ENCODE assay signal across 17 cellular contexts in the genomic region with DNA sequence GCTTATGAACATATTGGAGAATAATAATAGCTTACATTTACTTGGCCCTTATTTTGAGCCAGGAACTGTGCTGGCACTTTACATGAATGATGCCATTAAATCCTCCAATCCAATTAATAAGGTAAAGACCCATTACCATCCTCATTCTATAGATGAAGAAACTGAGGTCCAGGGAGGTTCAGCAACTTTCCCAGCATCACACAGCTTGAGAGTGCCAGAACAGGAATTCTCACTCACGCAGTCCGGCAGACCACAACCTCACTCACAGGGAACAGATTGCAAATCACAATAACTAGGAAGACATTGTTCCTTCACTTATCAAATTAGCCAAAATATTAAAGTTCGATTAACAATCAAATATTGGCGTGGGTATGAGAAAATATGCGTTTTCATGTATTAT. TPM values are rescaled to one million over a fixed set of nuclear protein-coding genes. Genes with fewer than 3 reads are reported as not detected.
DNase-seq lines count a peak whose midpoint lies in the region; ATAC-seq, FAIRE-seq and TF ChIP-seq lines count a peak whose summit lies in the region.
"Had no signal": no experiment of that assay in that cellular context is flagged by ENCODE, and none has a peak within 500 bp of the region (broad histone marks: within the 10 kb centered on the region; RNA-seq: fewer than 3 reads in every experiment).

No MANE protein-coding gene starts in this region.

- no peak for TF ChIP-seq EP300 in K562 (IDR thresholded peaks at IDR 0.05; ENCODE audit: low read length)

- H3K79me2 ChIP-seq in K562 (ENCODE audit: control insufficient read depth, insufficient read depth, low read length), result no peaks in the 10 kb centered on the region

- peaks cover 46 to 59% of the 10 kb centered on the region in 2 experiments for H3K27me3 ChIP-seq in K562 (ENCODE audit: control insufficient read depth in 2 of 2, insufficient read depth in 2 of 2, low read length in 2 of 2)

- FAIRE-seq in K562 (lab: Jason Lieb, UNC), result no peak
- FAIRE-seq: GM12878, GM18507, H54 had no signal

- no peak overlapping the region for H2AFZ ChIP-seq in K562 (ENCODE audit: low read depth, low read length)
- H2AFZ ChIP-seq: GM23248 had no signal

- peaks cover 24 to 52% (median 44%) of the 10 kb centered on the region in 3 donors for H3K27me3 Mint-ChIP-seq in CD14-positive monocyte (ENCODE audit: low read depth in 3 of 3)

- ATAC-seq in left ventricle myocardium superior, result no peak
- ATAC-seq in K562, result no peak
- ATAC-seq: GM12878, HCT116 had no signal

- in situ Hi-C loops in K562 (cut with MboI), result no loop called here

- intact Hi-C loops in cardiac septum (cut with DNase I) (no loop called here), left ventricle myocardium superior (cut with micrococcal nuclease) (no loop called here), CD14-positive monocyte (cut with micrococcal nuclease) (no loop called here), K562 (cut with micrococcal nuclease) (no loop called here)

- no peaks in the 10 kb centered on the region for H3K9me1 ChIP-seq in K562 (ENCODE audit: control insufficient read depth, insufficient read depth, low read length)

- H3K4me2 ChIP-seq in K562 (ENCODE audit: insufficient read depth, low read length), result no peak overlapping the region

- no peaks in the 10 kb centered on the region for H3K36me3 ChIP-seq in HEK293 (ENCODE audit: control insufficient read depth in 2 of 2, insufficient read depth in 1 of 2, low read length in 2 of 2)
- no peaks in the 10 kb centered on the region for H3K36me3 ChIP-seq in K562 (ENCODE audit: control insufficient read depth, insufficient read depth, low read length)

- H3K27ac ChIP-seq in HEK293 (ENCODE audit: extremely low read depth, low read depth, low read length) (no peak overlapping the region), K562 (ENCODE audit: extremely low read depth, low read depth, low read length) (no peak overlapping the region)
- H3K27ac ChIP-seq: GM23248 had no signal

- H3K4me1 Mint-ChIP-seq in CD14-positive monocyte, result peaks cover 4% of the 10 kb centered on the region

- no peak overlapping the region for H3K4me3 Mint-ChIP-seq in CD14-positive monocyte
- H3K4me3 Mint-ChIP-seq: CD8-positive, alpha-beta memory T cell; IgD-negative memory B cell had no signal

- no TSS peak for BruUV-seq in K562 (replicated peaks; lab: Mats Ljungman, UMichigan)

- POLR2A ChIA-PET in HEK293 (lab: Yijun Ruan, JAX) (no interaction called here), K562 (lab: Yijun Ruan, JAX) (interaction anchor here (1.0 to 2.4 kb wide), 3 partner anchors 9 to 13 kb away, joined by 3 to 7 read pairs (median 6); no protein-coding TSS in a partner anchor)

- no peaks in the 10 kb centered on the region for H3K36me3 Mint-ChIP-seq in CD14-positive monocyte
- H3K36me3 Mint-ChIP-seq: IgD-negative memory B cell had no signal

- TF ChIP-seq POLR2A in K562 (conservative IDR thresholded peaks at IDR 0.05), result no peak

- H3K4me3 ChIP-seq in HEK293 (ENCODE audit: low read depth, low read length) (no peak overlapping the region), K562 (no peak overlapping the region)
- H3K4me3 ChIP-seq: GM12878, GM23248 had no signal

- H3K9ac ChIP-seq in K562 (ENCODE audit: insufficient read depth in 1 of 2, low read depth in 2 of 2, low read length in 2 of 2), result no peak overlapping the region
- H3K9ac ChIP-seq: GM23248 had no signal

- CTCF ChIA-PET in HEK293 (lab: Yijun Ruan, JAX) (interaction anchor here (0.8 to 1.0 kb wide), 2 partner anchors 22 to 28 kb away, joined by 3 to 4 read pairs; no protein-coding TSS in a partner anchor), K562 (lab: Yijun Ruan, JAX; ENCODE audit: low intra/inter-chr PET ratio) (no interaction called here)

- H3K9me3 Mint-ChIP-seq in CD14-positive monocyte, result peaks cover 0 to 14% (median 2%) of the 10 kb centered on the region in 7 donors

- no peak overlapping the region for H3K27ac Mint-ChIP-seq in CD14-positive monocyte
- H3K27ac Mint-ChIP-seq: CD8-positive, alpha-beta memory T cell; IgD-negative memory B cell had no signal

- no peak for TF ChIP-seq CTCF in CD14-positive monocyte (IDR thresholded peaks at IDR 0.05)
- no peak for TF ChIP-seq CTCF in HEK293 (tag by site-specific recombination; IDR thresholded peaks at IDR 0.05)
- TF ChIP-seq CTCF in K562 (IDR thresholded peaks at IDR 0.05 in 2 of 3, conservative IDR thresholded peaks at IDR 0.05 in 1 of 3; ENCODE audit: insufficient read depth in 2 of 3, low read depth in 1 of 3, low read length in 3 of 3), result no peak

- peaks cover 9% of the 10 kb centered on the region; the same call in 1 of the 2 replicates for H4K20me1 ChIP-seq in K562 (replicated peaks; ENCODE audit: control insufficient read depth, insufficient read depth, low read length)

- H3K4me1 ChIP-seq in HEK293 (ENCODE audit: control insufficient read depth, insufficient read depth, low read length) (no peaks in the 10 kb centered on the region), K562 (replicated peaks in 1 of 2; ENCODE audit: control insufficient read depth in 2 of 2, insufficient read depth in 2 of 2, low read length in 2 of 2) (peaks cover 0 to 6% of the 10 kb centered on the region in 2 experiments; a peak in 2 of 5 replicates)

- WGBS in K562 (ENCODE audit: insufficient coverage, low coverage, missing lambda C conversion rate), result 12% methylated on average over 5 of the region's 5 CpGs

- no peaks in the 10 kb centered on the region for H3K9me3 ChIP-seq in HEK293 (ENCODE audit: control insufficient read depth, insufficient read depth, low read depth, low read length)
- no peaks in the 10 kb centered on the region for H3K9me3 ChIP-seq in K562 (replicated peaks; ENCODE audit: control insufficient read depth, insufficient read depth, low read depth, low read length)

- no peak for TF ChIP-seq RAD21 in K562 (CRISPR knock-in tag; conservative IDR thresholded peaks at IDR 0.05 in 1 of 2, IDR thresholded peaks at IDR 0.05 in 1 of 2)

- DNase-seq in cardiac septum (ENCODE audit: low spot score) (peak; percentile 72), left ventricle myocardium superior (no peak), CD14-positive monocyte (ENCODE audit: low spot score) (peak; percentile 10), K562 (ENCODE audit: extremely low read depth in 1 of 4, low spot score in 3 of 4) (no peak), RPMI8226 (no peak)
- no peak for DNase-seq in effector CD4-positive, alpha-beta T cell
- DNase-seq: DMS53, GF-D8 had no signal

TF ChIP-seq in HEK293, 187 proteins besides CTCF, POLR2A, EP300 and RAD21:
- TF ChIP-seq ZNF768 (tag by site-specific recombination; IDR thresholded peaks at IDR 0.05) (peak; percentile 62; the same call in 1 of the 2 replicates), ZNF791 (tag by site-specific recombination; IDR thresholded peaks at IDR 0.05) (no peak)
TF ChIP-seq in HEK293: peak in this region for 1.

TF ChIP-seq in K562, 482 proteins besides CTCF, POLR2A, EP300 and RAD21 (continues in another document):
- TF ChIP-seq FIP1L1 (IDR thresholded peaks at IDR 0.05; ENCODE audit: low read depth, low read length, poor library complexity, severe bottlenecking) (no peak), ZNF507 (tag; conservative IDR thresholded peaks at IDR 0.05) (no peak), SMARCA5 (IDR thresholded peaks at IDR 0.05) (no peak), HDAC8 (tag; IDR thresholded peaks at IDR 0.05) (no peak), SUPT5H (IDR thresholded peaks at IDR 0.05) (no peak), RBM25 (IDR thresholded peaks at IDR 0.05; ENCODE audit: low read depth, low read length, severe bottlenecking) (peak; percentile 20), PRPF4 (IDR thresholded peaks at IDR 0.05; ENCODE audit: insufficient read depth, low read depth, low read length, poor library complexity, severe bottlenecking) (no peak)

RNA-seq across cellular contexts. Expression of a gene that starts 18.3 kb away (rescaled TPM):
- total RNA-seq in cardiac septum (not detected), left ventricle myocardium superior (not detected), K562 (2014; rRNA removed) (not detected in 2 replicates), K562 (2014; rRNA removed; fragmentation: Illumina TruSeq; extraction: Trizol) (not detected in 2 replicates), K562 (2015; rRNA removed; fragmentation: Illumina TruSeq; extraction: Trizol) (not detected in 2 replicates), K562 (2021) (not detected in 2 replicates)
- polyA plus RNA-seq in CD14-positive monocyte (not detected), K562 (2011; rRNA removed) (not detected in 2 replicates), K562 (2014; fragmentation: Illumina TruSeq; extraction: Trizol) (not detected in 2 replicates), K562 (2014; fragmentation: Nextera tagmentation; extraction: Ambion mirVana) (not detected), K562 (2014; rRNA removed) (not detected in 2 replicates)
- total RNA-seq in K562 (2011; cell fraction: chromatin; rRNA removed; ENCODE audit: low replicate concordance), result not detected in 2 replicates
- total RNA-seq in K562 (2011; cell fraction: nucleolus; rRNA removed), result not detected in 2 replicates
- not detected in 2 replicates for total RNA-seq in K562 (2011; cell fraction: nucleoplasm; rRNA removed)
- not detected in 2 replicates for polyA plus RNA-seq in K562 (2011; cell fraction: cytosol; rRNA removed)
- not detected in 2 replicates for polyA plus RNA-seq in K562 (2011; cell fraction: nucleus; rRNA removed)
- not detected in 2 replicates for polyA plus RNA-seq in K562 (2012)
- not detected in 2 replicates for polyA minus RNA-seq in K562 (2011; rRNA and poly(A)+ RNA removed)
- not detected in 2 replicates for polyA minus RNA-seq in K562 (2011; cell fraction: cytosol; rRNA and poly(A)+ RNA removed)
- polyA minus RNA-seq in K562 (2011; cell fraction: nucleus; rRNA and poly(A)+ RNA removed), result not detected in 2 replicates
- total RNA-seq: A673; CD8-positive, alpha-beta memory T cell; GM23248 had no signal
- polyA plus RNA-seq: CD8-positive, alpha-beta memory T cell; GM12878; GM23248; IgD-negative memory B cell had no signal

RNA-seq across cellular contexts. Expression of a gene that starts 40.8 kb away (rescaled TPM):
- total RNA-seq in cardiac septum (6.7 TPM), left ventricle myocardium superior (3.6 TPM), K562 (2014; rRNA removed) (0.05 and 0.37 TPM in 2 replicates), K562 (2014; rRNA removed; fragmentation: Illumina TruSeq; extraction: Trizol) (0.25 and 0.70 TPM in 2 replicates), K562 (2015; rRNA removed; fragmentation: Illumina TruSeq; extraction: Trizol) (0.23 TPM in 1 of 2 replicates, not detected in the other), K562 (2021) (0.65 and 0.82 TPM in 2 replicates)
- polyA plus RNA-seq in CD14-positive monocyte (under 1 TPM in 1 of 2 donors, not detected in 1; 0.23 TPM), K562 (2011; rRNA removed) (0.22 and 0.53 TPM in 2 replicates), K562 (2014; fragmentation: Illumina TruSeq; extraction: Trizol) (0.10 and 0.22 TPM in 2 replicates), K562 (2014; fragmentation: Nextera tagmentation; extraction: Ambion mirVana) (under 1 TPM; 0.15 to 0.20 TPM), K562 (2014; rRNA removed) (0.05 and 0.36 TPM in 2 replicates)
- 1.5 and 3.2 TPM in 2 replicates for total RNA-seq in K562 (2011; cell fraction: chromatin; rRNA removed; ENCODE audit: low replicate concordance)
- total RNA-seq in K562 (2011; cell fraction: nucleolus; rRNA removed), result 0.67 and 1.1 TPM in 2 replicates
- 1.6 and 2.4 TPM in 2 replicates for total RNA-seq in K562 (2011; cell fraction: nucleoplasm; rRNA removed)
- 0.15 and 0.25 TPM in 2 replicates for polyA plus RNA-seq in K562 (2011; cell fraction: cytosol; rRNA removed)
- 0.49 and 0.74 TPM in 2 replicates for polyA plus RNA-seq in K562 (2011; cell fraction: nucleus; rRNA removed)
- polyA plus RNA-seq in K562 (2012), result 0.15 and 0.39 TPM in 2 replicates
- polyA minus RNA-seq in K562 (2011; rRNA and poly(A)+ RNA removed), result 0.51 and 0.60 TPM in 2 replicates
- polyA minus RNA-seq in K562 (2011; cell fraction: cytosol; rRNA and poly(A)+ RNA removed), result not detected in 2 replicates
- 0.33 and 0.40 TPM in 2 replicates for polyA minus RNA-seq in K562 (2011; cell fraction: nucleus; rRNA and poly(A)+ RNA removed)

Comparison
In these comparisons a context has a peak if more than half of its experiments do, and no peak if none do; other contexts are left out.
1. DNase-seq: peak in cardiac septum (single experiment) and CD14-positive monocyte (single experiment); none in left ventricle myocardium superior (single experiment), K562 (0 of 4), effector CD4-positive, alpha-beta T cell (single experiment) and RPMI8226 (single experiment).